In the genomic region with DNA sequence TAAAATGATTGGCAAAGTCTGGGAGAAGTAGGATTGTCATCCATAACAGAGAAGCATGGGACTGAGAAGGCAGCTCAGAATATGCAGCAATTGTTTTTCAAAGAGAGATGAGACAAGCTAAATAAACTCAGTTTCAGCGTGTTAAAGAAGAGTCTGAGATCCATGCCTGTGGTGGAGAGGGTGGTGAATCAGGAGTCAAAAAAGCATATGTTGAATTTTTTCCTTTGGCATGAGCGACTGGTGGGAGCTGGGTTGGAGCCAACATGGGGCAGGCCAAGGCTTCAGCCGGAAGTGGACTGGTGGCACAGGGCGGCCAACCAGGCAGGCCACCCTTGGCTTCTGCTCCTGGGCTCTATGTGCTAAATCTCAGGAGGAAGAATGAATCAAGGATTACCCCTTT, we compare ENCODE assay signal across 23 cellular contexts.
DNase-seq lines count a peak whose midpoint lies in the region; ATAC-seq, FAIRE-seq and TF ChIP-seq lines count a peak whose summit lies in the region.
"Had no signal": no experiment of that assay in that cellular context is flagged by ENCODE, and none has a peak within 500 bp of the region (broad histone marks: within the 10 kb centered on the region; RNA-seq: fewer than 3 reads in every experiment).

No MANE protein-coding gene starts in this region.

- peaks cover 24% of the 10 kb centered on the region for H3K4me1 ChIP-seq in cardiac muscle cell (ENCODE audit: low read depth)
- H3K4me1 ChIP-seq in left ventricle myocardium inferior: peaks cover 22% of the 10 kb centered on the region
- H3K4me1 ChIP-seq in astrocyte (ENCODE audit: insufficient read depth, low read length): peaks cover 15% of the 10 kb centered on the region
- H3K4me1 ChIP-seq in esophagus muscularis mucosa: peaks cover 10 to 18% (median 17%) of the 10 kb centered on the region in 4 donors

- no peak for ATAC-seq in HG03442 (IDR thresholded peaks at IDR 0.05; ENCODE audit: unreplicated experiment)
- ATAC-seq in GM21717 (IDR thresholded peaks at IDR 0.05; ENCODE audit: unreplicated experiment): no peak
- ATAC-seq in GM18502 (IDR thresholded peaks at IDR 0.05; ENCODE audit: poor library complexity, unreplicated experiment): no peak

- H3K27ac Mint-ChIP-seq in astrocyte (ENCODE audit: unreplicated experiment) (peak overlapping the region; percentile 29), mesothelial cell of epicardium (peak overlapping the region; percentile 64)
- H3K27ac Mint-ChIP-seq: activated B cell treated with CpG ODN at 0.5 μM for 24 hours; activated CD4-positive, alpha-beta memory T cell treated with anti-CD3 and anti-CD28 coated beads, Interleukin-2, amount 10 ng/mL, durations not matched to agents 7 days and 5 days; memory B cell had no signal

- H3K4me3 Mint-ChIP-seq in astrocyte (ENCODE audit: unreplicated experiment): no peak overlapping the region
- H3K4me3 Mint-ChIP-seq in mesothelial cell of epicardium: no peak overlapping the region
- H3K4me3 Mint-ChIP-seq: activated B cell treated with CpG ODN at 0.5 μM for 24 hours; activated CD4-positive, alpha-beta memory T cell treated with anti-CD3 and anti-CD28 coated beads, Interleukin-2, amount 10 ng/mL, durations not matched to agents 7 days and 5 days; memory B cell; neural crest cell had no signal

- H3K79me2 ChIP-seq in astrocyte (ENCODE audit: insufficient read depth, low read length): no peaks in the 10 kb centered on the region

- no peak for TF ChIP-seq CTCF in cardiac muscle cell (IDR thresholded peaks at IDR 0.05; ENCODE audit: low read depth, low read length)
- TF ChIP-seq CTCF in left ventricle myocardium inferior (IDR thresholded peaks at IDR 0.05; ENCODE audit: borderline replicate concordance): no peak
- no peak for TF ChIP-seq CTCF in astrocyte (IDR thresholded peaks at IDR 0.05; ENCODE audit: insufficient read depth, low read depth, low read length)
- TF ChIP-seq CTCF in mesothelial cell of epicardium (IDR thresholded peaks at IDR 0.05; ENCODE audit: unreplicated experiment): no peak
- TF ChIP-seq CTCF in esophagus muscularis mucosa (IDR thresholded peaks at IDR 0.05): no peak

- H3K27me3 Mint-ChIP-seq in astrocyte (ENCODE audit: low read depth, unreplicated experiment) (no peaks in the 10 kb centered on the region), mesothelial cell of epicardium (ENCODE audit: low read depth) (no peaks in the 10 kb centered on the region)

- H3K27ac ChIP-seq in cardiac muscle cell (peak overlapping the region; percentile 13), left ventricle myocardium inferior (replicated peaks) (no peak overlapping the region), astrocyte (ENCODE audit: low read depth, low read length) (peak overlapping the region; percentile 51), esophagus muscularis mucosa (replicated peaks in 1 of 4) (no peak overlapping the region)
- H3K27ac ChIP-seq: 22Rv1; BLaER1 treated with 17β-estradiol and CSF1 and Interleukin-3, amounts not matched to agents 10 nM and 100 nM had no signal

- H3K27me3 ChIP-seq in cardiac muscle cell (no peaks in the 10 kb centered on the region), left ventricle myocardium inferior (ENCODE audit: low read depth) (no peaks in the 10 kb centered on the region), astrocyte (ENCODE audit: insufficient read depth, low read length) (no peaks in the 10 kb centered on the region), esophagus muscularis mucosa (no peaks in the 10 kb centered on the region)
- H3K27me3 ChIP-seq: BLaER1 treated with 17β-estradiol and CSF1 and Interleukin-3, amounts not matched to agents 10 nM and 100 nM had no signal

- TF ChIP-seq POLR2A in esophagus muscularis mucosa (IDR thresholded peaks at IDR 0.05; ENCODE audit: low read depth): no peak

- H2AFZ ChIP-seq in astrocyte (ENCODE audit: low read depth, low read length): peak overlapping the region; percentile 6

- H3K4me3 ChIP-seq in cardiac muscle cell: no peak overlapping the region
- no peak overlapping the region for H3K4me3 ChIP-seq in left ventricle myocardium inferior
- no peak overlapping the region for H3K4me3 ChIP-seq in astrocyte (ENCODE audit: insufficient read depth, low read depth, low read length)
- no peak overlapping the region for H3K4me3 ChIP-seq in esophagus muscularis mucosa
- H3K4me3 ChIP-seq: BLaER1 treated with 17β-estradiol and CSF1 and Interleukin-3, amounts not matched to agents 10 nM and 100 nM had no signal

- H3K9me3 ChIP-seq in cardiac muscle cell (ENCODE audit: low read depth): no peaks in the 10 kb centered on the region
- no peaks in the 10 kb centered on the region for H3K9me3 ChIP-seq in left ventricle myocardium inferior (replicated peaks)
- no peaks in the 10 kb centered on the region for H3K9me3 ChIP-seq in astrocyte (ENCODE audit: insufficient read depth, low read depth, low read length)
- H3K9me3 ChIP-seq in esophagus muscularis mucosa: no peaks in the 10 kb centered on the region
- H3K9me3 ChIP-seq: BLaER1 treated with 17β-estradiol and CSF1 and Interleukin-3, amounts not matched to agents 10 nM and 100 nM had no signal

- H3K4me1 Mint-ChIP-seq in astrocyte (ENCODE audit: low read depth, unreplicated experiment) (peaks cover 30% of the 10 kb centered on the region), mesothelial cell of epicardium (peaks cover 33% of the 10 kb centered on the region)
- H3K4me1 Mint-ChIP-seq: activated B cell treated with CpG ODN at 0.5 μM for 24 hours; activated CD4-positive, alpha-beta memory T cell treated with anti-CD3 and anti-CD28 coated beads, Interleukin-2, amount 10 ng/mL, durations not matched to agents 7 days and 5 days; memory B cell had no signal

- no peaks in the 10 kb centered on the region for H4K20me1 ChIP-seq in astrocyte (ENCODE audit: insufficient read depth, low read length)
- H4K20me1 ChIP-seq: BLaER1 treated with 17β-estradiol and CSF1 and Interleukin-3, amounts not matched to agents 10 nM and 100 nM had no signal

- WGBS in esophagus muscularis mucosa: 73% methylated on average over 4 of the region's 4 CpGs

- H3K9ac ChIP-seq in astrocyte (ENCODE audit: low read length): peak overlapping the region; percentile 19
- H3K9ac ChIP-seq: BLaER1 treated with 17β-estradiol and CSF1 and Interleukin-3, amounts not matched to agents 10 nM and 100 nM had no signal

- no peak for TF ChIP-seq EP300 in esophagus muscularis mucosa (IDR thresholded peaks at IDR 0.05)

- intact Hi-C loops in left ventricle myocardium inferior (cut with micrococcal nuclease) (no loop called here), esophagus muscularis mucosa (cut with DNase I) (no loop called here)

- H3K36me3 ChIP-seq in cardiac muscle cell (no peaks in the 10 kb centered on the region), left ventricle myocardium inferior (no peaks in the 10 kb centered on the region), astrocyte (ENCODE audit: insufficient read depth, low read length) (no peaks in the 10 kb centered on the region), esophagus muscularis mucosa (no peaks in the 10 kb centered on the region)
- H3K36me3 ChIP-seq: BLaER1 treated with 17β-estradiol and CSF1 and Interleukin-3, amounts not matched to agents 10 nM and 100 nM had no signal

- peak overlapping the region; percentile 67 for H3K4me2 ChIP-seq in astrocyte (ENCODE audit: low read length)

- H3K9me3 Mint-ChIP-seq in astrocyte (ENCODE audit: unreplicated experiment) (no peaks in the 10 kb centered on the region), mesothelial cell of epicardium (no peaks in the 10 kb centered on the region)
- H3K9me3 Mint-ChIP-seq: activated B cell treated with CpG ODN at 0.5 μM for 24 hours; activated CD4-positive, alpha-beta memory T cell treated with anti-CD3 and anti-CD28 coated beads, Interleukin-2, amount 10 ng/mL, durations not matched to agents 7 days and 5 days; memory B cell; neural crest cell had no signal

- H3K36me3 Mint-ChIP-seq in astrocyte (ENCODE audit: low read depth, unreplicated experiment): no peaks in the 10 kb centered on the region
- H3K36me3 Mint-ChIP-seq in mesothelial cell of epicardium: no peaks in the 10 kb centered on the region

- FAIRE-seq in astrocyte (lab: Jason Lieb, UNC): peak; percentile 79
- FAIRE-seq: D721Med had no signal

- peak in 1 of 2 donors; percentile 41 for DNase-seq in cardiac muscle cell (ENCODE audit: low read depth in 1 of 2, low spot score in 1 of 2)
- DNase-seq in left ventricle myocardium inferior: no peak
- DNase-seq in astrocyte (ENCODE audit: low read depth): no peak
- DNase-seq in mesothelial cell of epicardium (ENCODE audit: low spot score in 2 of 2, unreplicated experiment in 2 of 2): no peak
- DNase-seq in esophagus muscularis mucosa (ENCODE audit: extremely low spot score): no peak
- DNase-seq: activated B cell treated with CpG ODN at 0.5 μM for 24 hours; activated CD4-positive, alpha-beta memory T cell treated with anti-CD3 and anti-CD28 coated beads, Interleukin-2, amount 10 ng/mL, durations not matched to agents 7 days and 5 days; activated naive CD4-positive, alpha-beta T cell treated with Interleukin-2 at 50 U/mL for 16 hours; activated T-cell treated with anti-CD3 and anti-CD28 coated beads, Interleukin-2, amount 50 U/mL, for 1 hour; anterior cingulate cortex; effector CD4-positive, alpha-beta T cell; Karpas-422; NCI-H2081 treated with DMSO at 0.1 percent for 48 hours; NCI-H510A; RPMI8226 had no signal

Comparison
In these comparisons a context has a peak if more than half of its experiments do, and no peak if none do; other contexts are left out.
1. H3K27ac ChIP-seq: peak in cardiac muscle cell (single experiment) and astrocyte (single experiment); none in left ventricle myocardium inferior (single experiment) and esophagus muscularis mucosa (0 of 4).